Comparison of ENCODE assay signal across 28 cellular contexts in genomic region chr2:220562375-220563140, GRCh38.
"Had no signal": no experiment of that assay in that cellular context is flagged by ENCODE, and none has a peak within 500 bp of the region (broad histone marks: within the 10 kb centered on the region; RNA-seq: fewer than 3 reads in every experiment).

No MANE protein-coding gene starts in this region.

- FAIRE-seq: pancreas had no signal

- ATAC-seq: naive thymus-derived CD8-positive, alpha-beta T cell; natural killer cell treated with Interleukin-12 subunit alpha and Interleukin-12 subunit beta and Interleukin-15 and Interleukin-18, amount 100 ng/mL, for 72 hours; pancreas; right cardiac atrium; sciatic nerve; stimulated activated memory B cell treated with anti-CD40 and anti-IgM and Interleukin-4, amounts not matched to agents 10 μg/mL and 1 μg/mL and 100 μg/mL, for 72 hours; stimulated activated naive CD8-positive, alpha-beta T cell treated with anti-CD3 and anti-CD28 coated beads, Interleukin-15, amount 100 ng/mL, for 72 hours; stimulated activated naive CD8-positive, alpha-beta T cell treated with anti-CD3 and anti-CD28 coated beads, Interleukin-15, Interleukin-2, amounts not matched to agents 100 U/mL and 50 U/mL, for 24 hours had no signal

- H3K4me1 ChIP-seq: pancreas, prostate gland, spleen, suprapubic skin, testis, tibial artery, transverse colon, uterus had no signal

- H3K4me2 ChIP-seq: smooth muscle cell had no signal

- DNase-seq: naive B cell; naive thymus-derived CD8-positive, alpha-beta T cell; nephron progenitor cell; nucleus accumbens; pancreas; right cardiac atrium; spleen; stimulated activated CD4-positive, alpha-beta T cell treated with anti-CD3 and anti-CD28 coated beads, Interleukin-12 subunit alpha, Interleukin-12 subunit beta, amount 100 ng/mL, for 4 hours; stimulated activated CD4-positive, alpha-beta T cell treated with anti-CD3 and anti-CD28 coated beads, Interleukin-1b, Interleukin-23, amount 100 ng/mL, for 48 hours; stimulated activated CD4-positive, alpha-beta T cell treated with anti-CD3 and anti-CD28 coated beads, Interleukin-4, amount 100 ng/mL, for 1 hour; stimulated activated CD4-positive, alpha-beta T cell treated with anti-CD3 and anti-CD28 coated beads, Interleukin-4, amount 100 ng/mL, for 4 hours; stimulated activated CD8-positive, alpha-beta memory T cell treated with anti-CD3 and anti-CD28 coated beads, Interleukin-4, amount 100 ng/mL, for 48 hours; stimulated activated naive CD4-positive, alpha-beta T cell; stimulated activated naive CD8-positive, alpha-beta T cell treated with anti-CD3 and anti-CD28 coated beads, Interleukin-15, amount 100 ng/mL, for 72 hours; stimulated activated naive CD8-positive, alpha-beta T cell treated with anti-CD3 and anti-CD28 coated beads, Interleukin-15, Interleukin-2, amounts not matched to agents 100 U/mL and 50 U/mL, for 24 hours; substantia nigra; testis; tibial artery; transverse colon; uterus had no signal

- H3K4me3 ChIP-seq: pancreas, prostate gland, skin epidermis, smooth muscle cell, spleen, suprapubic skin, testis, tibial artery, transverse colon, uterus had no signal

- H3K27ac ChIP-seq: neutrophil, pancreas, prostate gland, skin epidermis, spleen, suprapubic skin, testis, tibial artery, transverse colon, uterus had no signal

- H3K27me3 ChIP-seq: neutrophil, pancreas, spleen, suprapubic skin, testis, tibial artery, transverse colon, uterus had no signal

- H3K9me3 ChIP-seq: neutrophil, pancreas, prostate gland, suprapubic skin, testis, tibial artery, transverse colon, uterus had no signal

- H3K36me3 ChIP-seq: neutrophil, pancreas, prostate gland, spleen, suprapubic skin, tibial artery, transverse colon, uterus had no signal
